In the genomic region with DNA sequence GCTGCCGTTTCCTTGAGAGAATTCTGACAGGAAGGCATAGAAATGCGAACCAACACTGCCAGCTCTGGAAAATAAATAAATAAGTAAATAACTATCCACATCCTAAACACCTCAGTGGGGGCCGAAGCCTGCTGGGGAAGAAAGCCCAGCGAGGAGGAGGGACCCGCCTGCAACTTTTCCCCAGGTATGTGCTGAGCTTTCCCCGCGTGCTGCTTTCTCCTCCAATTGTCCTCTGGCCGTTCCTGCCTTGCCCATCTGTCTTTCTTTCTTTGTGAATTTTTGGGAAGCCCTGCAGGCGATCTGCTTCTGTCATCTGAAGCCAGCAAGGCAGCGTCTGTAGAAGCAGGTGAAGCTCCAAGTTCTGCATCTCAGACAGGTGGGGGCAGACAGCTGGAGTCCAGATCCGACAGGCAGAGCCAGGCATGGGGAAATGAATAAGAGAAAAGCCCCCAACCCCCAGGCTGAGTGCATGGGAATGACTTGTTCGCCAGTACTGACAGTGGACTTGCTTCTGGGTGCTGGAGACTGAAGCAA, we compare ENCODE assay signal across 1 cellular context.
TF ChIP-seq lines count a peak whose summit lies in the region.

No MANE protein-coding gene starts in this region.

TF ChIP-seq in GM23338, 12 proteins besides CTCF, POLR2A, EP300 and RAD21 (continued from another document):
- TF ChIP-seq ETS1 (IDR thresholded peaks at IDR 0.05) (no peak), EZH2 (IDR thresholded peaks at IDR 0.05; ENCODE audit: low read depth, unreplicated experiment) (no peak), ZNF114 (CRISPR knock-in tag; IDR thresholded peaks at IDR 0.05) (no peak), ZNF462 (CRISPR knock-in tag; IDR thresholded peaks at IDR 0.05) (no peak), EZH2phosphoT487 (IDR thresholded peaks at IDR 0.05; ENCODE audit: unreplicated experiment) (no peak), NANOG (IDR thresholded peaks at IDR 0.05; ENCODE audit: borderline replicate concordance) (no peak), POLR2AphosphoS5 (IDR thresholded peaks at IDR 0.05; ENCODE audit: low read depth) (no peak)
- TF ChIP-seq, protein P1, sequence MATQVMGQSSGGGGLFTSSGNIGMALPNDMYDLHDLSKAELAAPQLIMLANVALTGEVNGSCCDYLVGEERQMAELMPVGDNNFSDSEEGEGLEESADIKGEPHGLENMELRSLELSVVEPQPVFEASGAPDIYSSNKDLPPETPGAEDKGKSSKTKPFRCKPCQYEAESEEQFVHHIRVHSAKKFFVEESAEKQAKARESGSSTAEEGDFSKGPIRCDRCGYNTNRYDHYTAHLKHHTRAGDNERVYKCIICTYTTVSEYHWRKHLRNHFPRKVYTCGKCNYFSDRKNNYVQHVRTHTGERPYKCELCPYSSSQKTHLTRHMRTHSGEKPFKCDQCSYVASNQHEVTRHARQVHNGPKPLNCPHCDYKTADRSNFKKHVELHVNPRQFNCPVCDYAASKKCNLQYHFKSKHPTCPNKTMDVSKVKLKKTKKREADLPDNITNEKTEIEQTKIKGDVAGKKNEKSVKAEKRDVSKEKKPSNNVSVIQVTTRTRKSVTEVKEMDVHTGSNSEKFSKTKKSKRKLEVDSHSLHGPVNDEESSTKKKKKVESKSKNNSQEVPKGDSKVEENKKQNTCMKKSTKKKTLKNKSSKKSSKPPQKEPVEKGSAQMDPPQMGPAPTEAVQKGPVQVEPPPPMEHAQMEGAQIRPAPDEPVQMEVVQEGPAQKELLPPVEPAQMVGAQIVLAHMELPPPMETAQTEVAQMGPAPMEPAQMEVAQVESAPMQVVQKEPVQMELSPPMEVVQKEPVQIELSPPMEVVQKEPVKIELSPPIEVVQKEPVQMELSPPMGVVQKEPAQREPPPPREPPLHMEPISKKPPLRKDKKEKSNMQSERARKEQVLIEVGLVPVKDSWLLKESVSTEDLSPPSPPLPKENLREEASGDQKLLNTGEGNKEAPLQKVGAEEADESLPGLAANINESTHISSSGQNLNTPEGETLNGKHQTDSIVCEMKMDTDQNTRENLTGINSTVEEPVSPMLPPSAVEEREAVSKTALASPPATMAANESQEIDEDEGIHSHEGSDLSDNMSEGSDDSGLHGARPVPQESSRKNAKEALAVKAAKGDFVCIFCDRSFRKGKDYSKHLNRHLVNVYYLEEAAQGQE (IDR thresholded peaks at IDR 0.05; ENCODE audit: unreplicated experiment), result no peak
